1 cellular context compared by ENCODE assay signal in genomic region chr5:157273131-157273556, GRCh38.
TF ChIP-seq lines count a peak whose summit lies in the region.

No MANE protein-coding gene starts in this region.

TF ChIP-seq in GM23338, 12 proteins besides CTCF, POLR2A, EP300 and RAD21 (continued from another document):
- TF ChIP-seq ZNF462 (CRISPR knock-in tag; IDR thresholded peaks at IDR 0.05): no peak
- no peak for TF ChIP-seq ZNF331 (CRISPR knock-in tag; IDR thresholded peaks at IDR 0.05; ENCODE audit: low read depth)
- TF ChIP-seq STAT1 (IDR thresholded peaks at IDR 0.05; ENCODE audit: unreplicated experiment): no peak
- no peak for TF ChIP-seq ZNF114 (CRISPR knock-in tag; IDR thresholded peaks at IDR 0.05)
- no peak for TF ChIP-seq CREB1 (CRISPR knock-in tag; IDR thresholded peaks at IDR 0.05; ENCODE audit: low read depth)
- no peak for TF ChIP-seq POLR2AphosphoS5 (IDR thresholded peaks at IDR 0.05; ENCODE audit: low read depth)
